1 cellular context compared by ENCODE assay signal in the genomic region with DNA sequence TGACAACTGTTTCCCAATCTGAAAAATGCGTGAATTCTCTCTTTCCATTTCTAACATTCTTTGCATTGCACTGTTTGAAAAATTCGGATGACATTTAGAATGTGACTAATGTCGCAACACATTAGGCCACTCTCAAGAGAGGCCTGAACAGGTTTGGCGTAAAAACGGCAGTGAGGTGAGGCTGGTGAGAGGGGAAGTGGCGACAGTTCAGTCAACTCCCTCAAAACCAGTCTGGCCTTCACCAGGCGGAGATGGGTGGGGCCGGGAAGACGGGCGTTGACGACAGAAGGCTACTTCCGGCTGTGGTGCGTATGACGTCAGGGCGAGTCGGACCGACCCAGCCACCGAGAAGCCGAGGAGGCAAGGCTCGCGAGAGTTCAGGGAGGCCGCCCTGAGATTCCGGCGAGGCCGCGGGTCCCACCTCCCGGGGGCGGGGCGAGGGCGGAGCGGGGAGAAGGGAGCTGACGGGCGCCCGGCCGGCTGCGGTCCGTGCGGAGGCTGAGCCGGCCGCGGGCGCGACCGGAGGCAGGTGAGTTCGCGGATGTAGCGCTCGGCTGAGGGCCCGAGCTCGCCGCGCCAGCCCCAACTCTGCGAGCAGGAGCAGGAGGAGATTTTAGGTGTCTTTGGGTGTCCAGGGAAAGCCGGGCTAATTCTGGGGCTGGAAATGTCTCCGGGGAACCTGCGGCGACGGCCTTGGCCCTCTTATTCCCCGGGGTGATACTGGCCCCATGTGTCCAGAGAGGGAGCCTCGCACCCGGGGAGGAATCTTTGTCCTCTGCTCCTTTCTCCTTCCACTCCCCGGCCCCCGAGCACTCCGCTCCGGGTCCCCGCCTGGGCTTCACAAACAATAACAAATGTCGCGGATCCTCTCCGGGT.
A peak's percentile ranks its signal among the peaks of the same experiment; 100 is the strongest.
TF ChIP-seq lines count a peak whose summit lies in the region.

A gene (plus strand): TSS at position 483 of the 876 bp plus-strand sequence. CDS start 53,435 bp downstream, outside the sequence.

TF ChIP-seq in HepG2, 621 proteins besides CTCF, POLR2A, EP300 and RAD21 (continued from another document and continues in another):
- TF ChIP-seq, protein P1, sequence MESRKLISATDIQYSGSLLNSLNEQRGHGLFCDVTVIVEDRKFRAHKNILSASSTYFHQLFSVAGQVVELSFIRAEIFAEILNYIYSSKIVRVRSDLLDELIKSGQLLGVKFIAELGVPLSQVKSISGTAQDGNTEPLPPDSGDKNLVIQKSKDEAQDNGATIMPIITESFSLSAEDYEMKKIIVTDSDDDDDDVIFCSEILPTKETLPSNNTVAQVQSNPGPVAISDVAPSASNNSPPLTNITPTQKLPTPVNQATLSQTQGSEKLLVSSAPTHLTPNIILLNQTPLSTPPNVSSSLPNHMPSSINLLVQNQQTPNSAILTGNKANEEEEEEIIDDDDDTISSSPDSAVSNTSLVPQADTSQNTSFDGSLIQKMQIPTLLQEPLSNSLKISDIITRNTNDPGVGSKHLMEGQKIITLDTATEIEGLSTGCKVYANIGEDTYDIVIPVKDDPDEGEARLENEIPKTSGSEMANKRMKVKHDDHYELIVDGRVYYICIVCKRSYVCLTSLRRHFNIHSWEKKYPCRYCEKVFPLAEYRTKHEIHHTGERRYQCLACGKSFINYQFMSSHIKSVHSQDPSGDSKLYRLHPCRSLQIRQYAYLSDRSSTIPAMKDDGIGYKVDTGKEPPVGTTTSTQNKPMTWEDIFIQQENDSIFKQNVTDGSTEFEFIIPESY (CRISPR knock-in tag; IDR thresholded peaks at IDR 0.05) = no peak
- TF ChIP-seq ZNF619 (CRISPR knock-in tag; IDR thresholded peaks at IDR 0.05) (no peak; the same call in 1 of the 2 replicates), ATM (IDR thresholded peaks at IDR 0.05; ENCODE audit: borderline replicate concordance) (no peak), ZNF326 (CRISPR knock-in tag; IDR thresholded peaks at IDR 0.05; ENCODE audit: borderline replicate concordance) (no peak), PHF21A (CRISPR knock-in tag; IDR thresholded peaks at IDR 0.05) (0 out of 2 replicates have a peak, but pooled peaks have one; percentile 63), FOXK1 (CRISPR knock-in tag; IDR thresholded peaks at IDR 0.05; ENCODE audit: borderline replicate concordance, low read depth) (peak; percentile 65), EEA1 (CRISPR knock-in tag; IDR thresholded peaks at IDR 0.05; ENCODE audit: borderline replicate concordance) (no peak), POLR2G (IDR thresholded peaks at IDR 0.05; ENCODE audit: low read depth, low read length) (peak; percentile 98), ZNF235 (CRISPR knock-in tag; IDR thresholded peaks at IDR 0.05; ENCODE audit: borderline replicate concordance) (0 out of 2 replicates have a peak, but pooled peaks have one; percentile 28), ZSCAN22 (CRISPR knock-in tag; IDR thresholded peaks at IDR 0.05) (no peak), GFI1 (CRISPR knock-in tag; IDR thresholded peaks at IDR 0.05; ENCODE audit: borderline replicate concordance) (peak; percentile 30; the same call in 1 of the 2 replicates), HMG20B (CRISPR knock-in tag; conservative IDR thresholded peaks at IDR 0.05) (no peak), SMAD9 (CRISPR knock-in tag; IDR thresholded peaks at IDR 0.05) (no peak), ZEB1 (IDR thresholded peaks at IDR 0.05; ENCODE audit: insufficient replicate concordance, low read depth) (no peak), MAFF (IDR thresholded peaks at IDR 0.05; ENCODE audit: low read depth, low read length) (no peak)
- TF ChIP-seq, protein P2, sequence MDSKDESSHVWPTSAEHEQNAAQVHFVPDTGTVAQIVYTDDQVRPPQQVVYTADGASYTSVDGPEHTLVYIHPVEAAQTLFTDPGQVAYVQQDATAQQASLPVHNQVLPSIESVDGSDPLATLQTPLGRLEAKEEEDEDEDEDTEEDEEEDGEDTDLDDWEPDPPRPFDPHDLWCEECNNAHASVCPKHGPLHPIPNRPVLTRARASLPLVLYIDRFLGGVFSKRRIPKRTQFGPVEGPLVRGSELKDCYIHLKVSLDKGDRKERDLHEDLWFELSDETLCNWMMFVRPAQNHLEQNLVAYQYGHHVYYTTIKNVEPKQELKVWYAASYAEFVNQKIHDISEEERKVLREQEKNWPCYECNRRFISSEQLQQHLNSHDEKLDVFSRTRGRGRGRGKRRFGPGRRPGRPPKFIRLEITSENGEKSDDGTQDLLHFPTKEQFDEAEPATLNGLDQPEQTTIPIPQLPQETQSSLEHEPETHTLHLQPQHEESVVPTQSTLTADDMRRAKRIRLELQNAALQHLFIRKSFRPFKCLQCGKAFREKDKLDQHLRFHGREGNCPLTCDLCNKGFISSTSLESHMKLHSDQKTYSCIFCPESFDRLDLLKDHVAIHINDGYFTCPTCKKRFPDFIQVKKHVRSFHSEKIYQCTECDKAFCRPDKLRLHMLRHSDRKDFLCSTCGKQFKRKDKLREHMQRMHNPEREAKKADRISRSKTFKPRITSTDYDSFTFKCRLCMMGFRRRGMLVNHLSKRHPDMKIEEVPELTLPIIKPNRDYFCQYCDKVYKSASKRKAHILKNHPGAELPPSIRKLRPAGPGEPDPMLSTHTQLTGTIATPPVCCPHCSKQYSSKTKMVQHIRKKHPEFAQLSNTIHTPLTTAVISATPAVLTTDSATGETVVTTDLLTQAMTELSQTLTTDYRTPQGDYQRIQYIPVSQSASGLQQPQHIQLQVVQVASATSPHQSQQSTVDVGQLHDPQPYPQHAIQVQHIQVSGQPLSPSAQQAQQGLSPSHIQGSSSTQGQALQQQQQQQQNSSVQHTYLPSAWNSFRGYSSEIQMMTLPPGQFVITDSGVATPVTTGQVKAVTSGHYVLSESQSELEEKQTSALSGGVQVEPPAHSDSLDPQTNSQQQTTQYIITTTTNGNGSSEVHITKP (CRISPR knock-in tag; IDR thresholded peaks at IDR 0.05; ENCODE audit: low read depth) = no peak; the same call in 1 of the 2 replicates
- TF ChIP-seq, protein P3, sequence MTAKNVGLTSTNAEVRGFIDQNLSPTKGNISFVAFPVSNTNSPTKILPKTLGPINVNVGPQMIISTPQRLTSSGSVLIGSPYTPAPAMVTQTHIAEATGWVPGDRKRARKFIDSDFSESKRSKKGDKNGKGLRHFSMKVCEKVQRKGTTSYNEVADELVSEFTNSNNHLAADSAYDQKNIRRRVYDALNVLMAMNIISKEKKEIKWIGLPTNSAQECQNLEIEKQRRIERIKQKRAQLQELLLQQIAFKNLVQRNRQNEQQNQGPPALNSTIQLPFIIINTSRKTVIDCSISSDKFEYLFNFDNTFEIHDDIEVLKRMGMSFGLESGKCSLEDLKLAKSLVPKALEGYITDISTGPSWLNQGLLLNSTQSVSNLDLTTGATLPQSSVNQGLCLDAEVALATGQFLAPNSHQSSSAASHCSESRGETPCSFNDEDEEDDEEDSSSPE (CRISPR knock-in tag; IDR thresholded peaks at IDR 0.05) = peak; percentile 40
- TF ChIP-seq, protein P4, sequence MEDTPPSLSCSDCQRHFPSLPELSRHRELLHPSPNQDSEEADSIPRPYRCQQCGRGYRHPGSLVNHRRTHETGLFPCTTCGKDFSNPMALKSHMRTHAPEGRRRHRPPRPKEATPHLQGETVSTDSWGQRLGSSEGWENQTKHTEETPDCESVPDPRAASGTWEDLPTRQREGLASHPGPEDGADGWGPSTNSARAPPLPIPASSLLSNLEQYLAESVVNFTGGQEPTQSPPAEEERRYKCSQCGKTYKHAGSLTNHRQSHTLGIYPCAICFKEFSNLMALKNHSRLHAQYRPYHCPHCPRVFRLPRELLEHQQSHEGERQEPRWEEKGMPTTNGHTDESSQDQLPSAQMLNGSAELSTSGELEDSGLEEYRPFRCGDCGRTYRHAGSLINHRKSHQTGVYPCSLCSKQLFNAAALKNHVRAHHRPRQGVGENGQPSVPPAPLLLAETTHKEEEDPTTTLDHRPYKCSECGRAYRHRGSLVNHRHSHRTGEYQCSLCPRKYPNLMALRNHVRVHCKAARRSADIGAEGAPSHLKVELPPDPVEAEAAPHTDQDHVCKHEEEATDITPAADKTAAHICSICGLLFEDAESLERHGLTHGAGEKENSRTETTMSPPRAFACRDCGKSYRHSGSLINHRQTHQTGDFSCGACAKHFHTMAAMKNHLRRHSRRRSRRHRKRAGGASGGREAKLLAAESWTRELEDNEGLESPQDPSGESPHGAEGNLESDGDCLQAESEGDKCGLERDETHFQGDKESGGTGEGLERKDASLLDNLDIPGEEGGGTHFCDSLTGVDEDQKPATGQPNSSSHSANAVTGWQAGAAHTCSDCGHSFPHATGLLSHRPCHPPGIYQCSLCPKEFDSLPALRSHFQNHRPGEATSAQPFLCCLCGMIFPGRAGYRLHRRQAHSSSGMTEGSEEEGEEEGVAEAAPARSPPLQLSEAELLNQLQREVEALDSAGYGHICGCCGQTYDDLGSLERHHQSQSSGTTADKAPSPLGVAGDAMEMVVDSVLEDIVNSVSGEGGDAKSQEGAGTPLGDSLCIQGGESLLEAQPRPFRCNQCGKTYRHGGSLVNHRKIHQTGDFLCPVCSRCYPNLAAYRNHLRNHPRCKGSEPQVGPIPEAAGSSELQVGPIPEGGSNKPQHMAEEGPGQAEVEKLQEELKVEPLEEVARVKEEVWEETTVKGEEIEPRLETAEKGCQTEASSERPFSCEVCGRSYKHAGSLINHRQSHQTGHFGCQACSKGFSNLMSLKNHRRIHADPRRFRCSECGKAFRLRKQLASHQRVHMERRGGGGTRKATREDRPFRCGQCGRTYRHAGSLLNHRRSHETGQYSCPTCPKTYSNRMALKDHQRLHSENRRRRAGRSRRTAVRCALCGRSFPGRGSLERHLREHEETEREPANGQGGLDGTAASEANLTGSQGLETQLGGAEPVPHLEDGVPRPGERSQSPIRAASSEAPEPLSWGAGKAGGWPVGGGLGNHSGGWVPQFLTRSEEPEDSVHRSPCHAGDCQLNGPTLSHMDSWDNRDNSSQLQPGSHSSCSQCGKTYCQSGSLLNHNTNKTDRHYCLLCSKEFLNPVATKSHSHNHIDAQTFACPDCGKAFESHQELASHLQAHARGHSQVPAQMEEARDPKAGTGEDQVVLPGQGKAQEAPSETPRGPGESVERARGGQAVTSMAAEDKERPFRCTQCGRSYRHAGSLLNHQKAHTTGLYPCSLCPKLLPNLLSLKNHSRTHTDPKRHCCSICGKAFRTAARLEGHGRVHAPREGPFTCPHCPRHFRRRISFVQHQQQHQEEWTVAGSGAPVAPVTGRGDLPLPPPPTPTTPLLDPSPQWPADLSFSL (CRISPR knock-in tag; IDR thresholded peaks at IDR 0.05) = no peak
- TF ChIP-seq, protein P5, sequence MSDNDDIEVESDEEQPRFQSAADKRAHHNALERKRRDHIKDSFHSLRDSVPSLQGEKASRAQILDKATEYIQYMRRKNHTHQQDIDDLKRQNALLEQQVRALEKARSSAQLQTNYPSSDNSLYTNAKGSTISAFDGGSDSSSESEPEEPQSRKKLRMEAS (IDR thresholded peaks at IDR 0.05) = peak; percentile 60; the same call in 1 of the 2 replicates
- TF ChIP-seq, protein P6, sequence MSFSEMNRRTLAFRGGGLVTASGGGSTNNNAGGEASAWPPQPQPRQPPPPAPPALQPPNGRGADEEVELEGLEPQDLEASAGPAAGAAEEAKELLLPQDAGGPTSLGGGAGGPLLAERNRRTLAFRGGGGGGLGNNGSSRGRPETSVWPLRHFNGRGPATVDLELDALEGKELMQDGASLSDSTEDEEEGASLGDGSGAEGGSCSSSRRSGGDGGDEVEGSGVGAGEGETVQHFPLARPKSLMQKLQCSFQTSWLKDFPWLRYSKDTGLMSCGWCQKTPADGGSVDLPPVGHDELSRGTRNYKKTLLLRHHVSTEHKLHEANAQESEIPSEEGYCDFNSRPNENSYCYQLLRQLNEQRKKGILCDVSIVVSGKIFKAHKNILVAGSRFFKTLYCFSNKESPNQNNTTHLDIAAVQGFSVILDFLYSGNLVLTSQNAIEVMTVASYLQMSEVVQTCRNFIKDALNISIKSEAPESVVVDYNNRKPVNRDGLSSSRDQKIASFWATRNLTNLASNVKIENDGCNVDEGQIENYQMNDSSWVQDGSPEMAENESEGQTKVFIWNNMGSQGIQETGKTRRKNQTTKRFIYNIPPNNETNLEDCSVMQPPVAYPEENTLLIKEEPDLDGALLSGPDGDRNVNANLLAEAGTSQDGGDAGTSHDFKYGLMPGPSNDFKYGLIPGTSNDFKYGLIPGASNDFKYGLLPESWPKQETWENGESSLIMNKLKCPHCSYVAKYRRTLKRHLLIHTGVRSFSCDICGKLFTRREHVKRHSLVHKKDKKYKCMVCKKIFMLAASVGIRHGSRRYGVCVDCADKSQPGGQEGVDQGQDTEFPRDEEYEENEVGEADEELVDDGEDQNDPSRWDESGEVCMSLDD (CRISPR knock-in tag; IDR thresholded peaks at IDR 0.05; ENCODE audit: borderline replicate concordance) = no peak
- TF ChIP-seq, protein P7, sequence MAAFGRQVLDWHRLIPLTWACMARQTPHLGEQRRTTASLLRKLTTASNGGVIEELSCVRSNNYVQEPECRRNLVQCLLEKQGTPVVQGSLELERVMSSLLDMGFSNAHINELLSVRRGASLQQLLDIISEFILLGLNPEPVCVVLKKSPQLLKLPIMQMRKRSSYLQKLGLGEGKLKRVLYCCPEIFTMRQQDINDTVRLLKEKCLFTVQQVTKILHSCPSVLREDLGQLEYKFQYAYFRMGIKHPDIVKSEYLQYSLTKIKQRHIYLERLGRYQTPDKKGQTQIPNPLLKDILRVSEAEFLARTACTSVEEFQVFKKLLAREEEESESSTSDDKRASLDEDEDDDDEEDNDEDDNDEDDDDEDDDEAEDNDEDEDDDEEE (CRISPR knock-in tag; IDR thresholded peaks at IDR 0.05) = 0 out of 2 replicates have a peak, but pooled peaks have one; percentile 73
- TF ChIP-seq, protein P8, sequence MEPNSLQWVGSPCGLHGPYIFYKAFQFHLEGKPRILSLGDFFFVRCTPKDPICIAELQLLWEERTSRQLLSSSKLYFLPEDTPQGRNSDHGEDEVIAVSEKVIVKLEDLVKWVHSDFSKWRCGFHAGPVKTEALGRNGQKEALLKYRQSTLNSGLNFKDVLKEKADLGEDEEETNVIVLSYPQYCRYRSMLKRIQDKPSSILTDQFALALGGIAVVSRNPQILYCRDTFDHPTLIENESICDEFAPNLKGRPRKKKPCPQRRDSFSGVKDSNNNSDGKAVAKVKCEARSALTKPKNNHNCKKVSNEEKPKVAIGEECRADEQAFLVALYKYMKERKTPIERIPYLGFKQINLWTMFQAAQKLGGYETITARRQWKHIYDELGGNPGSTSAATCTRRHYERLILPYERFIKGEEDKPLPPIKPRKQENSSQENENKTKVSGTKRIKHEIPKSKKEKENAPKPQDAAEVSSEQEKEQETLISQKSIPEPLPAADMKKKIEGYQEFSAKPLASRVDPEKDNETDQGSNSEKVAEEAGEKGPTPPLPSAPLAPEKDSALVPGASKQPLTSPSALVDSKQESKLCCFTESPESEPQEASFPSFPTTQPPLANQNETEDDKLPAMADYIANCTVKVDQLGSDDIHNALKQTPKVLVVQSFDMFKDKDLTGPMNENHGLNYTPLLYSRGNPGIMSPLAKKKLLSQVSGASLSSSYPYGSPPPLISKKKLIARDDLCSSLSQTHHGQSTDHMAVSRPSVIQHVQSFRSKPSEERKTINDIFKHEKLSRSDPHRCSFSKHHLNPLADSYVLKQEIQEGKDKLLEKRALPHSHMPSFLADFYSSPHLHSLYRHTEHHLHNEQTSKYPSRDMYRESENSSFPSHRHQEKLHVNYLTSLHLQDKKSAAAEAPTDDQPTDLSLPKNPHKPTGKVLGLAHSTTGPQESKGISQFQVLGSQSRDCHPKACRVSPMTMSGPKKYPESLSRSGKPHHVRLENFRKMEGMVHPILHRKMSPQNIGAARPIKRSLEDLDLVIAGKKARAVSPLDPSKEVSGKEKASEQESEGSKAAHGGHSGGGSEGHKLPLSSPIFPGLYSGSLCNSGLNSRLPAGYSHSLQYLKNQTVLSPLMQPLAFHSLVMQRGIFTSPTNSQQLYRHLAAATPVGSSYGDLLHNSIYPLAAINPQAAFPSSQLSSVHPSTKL (CRISPR knock-in tag; IDR thresholded peaks at IDR 0.05) = peak; percentile 64
- TF ChIP-seq, protein P9, sequence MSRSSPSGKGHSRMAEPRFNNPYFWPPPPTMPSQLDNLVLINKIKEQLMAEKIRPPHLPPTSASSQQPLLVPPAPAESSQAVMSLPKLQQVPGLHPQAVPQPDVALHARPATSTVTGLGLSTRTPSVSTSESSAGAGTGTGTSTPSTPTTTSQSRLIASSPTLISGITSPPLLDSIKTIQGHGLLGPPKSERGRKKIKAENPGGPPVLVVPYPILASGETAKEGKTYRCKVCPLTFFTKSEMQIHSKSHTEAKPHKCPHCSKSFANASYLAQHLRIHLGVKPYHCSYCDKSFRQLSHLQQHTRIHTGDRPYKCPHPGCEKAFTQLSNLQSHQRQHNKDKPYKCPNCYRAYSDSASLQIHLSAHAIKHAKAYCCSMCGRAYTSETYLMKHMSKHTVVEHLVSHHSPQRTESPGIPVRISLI (CRISPR knock-in tag; IDR thresholded peaks at IDR 0.05; ENCODE audit: borderline replicate concordance) = no peak; the same call in 1 of the 2 replicates
